ENCODE assay signal across 8 cellular contexts in genomic region chrX:155216940-155217450, GRCh38. TPM values are rescaled to one million over a fixed set of nuclear protein-coding genes. Genes with fewer than 3 reads are reported as not detected.
A peak's percentile ranks its signal among the peaks of the same experiment; 100 is the strongest.
DNase-seq lines count a peak whose midpoint lies in the region; ATAC-seq and TF ChIP-seq lines count a peak whose summit lies in the region.

No MANE protein-coding gene starts in this region.

- DNase-seq in GM12865 (ENCODE audit: low read depth) (peak; percentile 23), RPMI8226 (peak; percentile 36), epithelial cell of prostate (ENCODE audit: low read depth, low spot score) (no peak), osteocyte (ENCODE audit: extremely low spot score, unreplicated experiment) (no peak), amniotic stem cell (lab: John Stamatoyannopoulos, UW) (no peak)
- DNase-seq in activated CD8-positive, alpha-beta memory T cell treated with anti-CD3 and anti-CD28 coated beads, Interleukin-2, amount 50 U/mL, for 4 hours: no peak

- peak overlapping the region; percentile 70 for H3K27ac ChIP-seq in ACC112 (ENCODE audit: low read depth, low read length)
- peak overlapping the region; percentile 49 for H3K27ac ChIP-seq in epithelial cell of prostate

- peaks cover 5% of the 10 kb centered on the region; the same call in 1 of the 2 replicates for H3K36me3 ChIP-seq in ACC112 (ENCODE audit: insufficient read depth, low read length)

- H3K4me1 ChIP-seq in ACC112 (ENCODE audit: control insufficient read depth, insufficient read depth, low read length, unreplicated experiment): peaks cover 18% of the 10 kb centered on the region

- H3K36me3 Mint-ChIP-seq in osteocyte (ENCODE audit: unreplicated experiment): no peaks in the 10 kb centered on the region

- H3K4me3 Mint-ChIP-seq in osteocyte (ENCODE audit: unreplicated experiment): peak overlapping the region; percentile 79

- peaks cover 30% of the 10 kb centered on the region for H3K79me2 ChIP-seq in ACC112 (ENCODE audit: control insufficient read depth, insufficient read depth, low read length, unreplicated experiment)

- H3K4me1 Mint-ChIP-seq in osteocyte (ENCODE audit: unreplicated experiment): peaks cover 17% of the 10 kb centered on the region

- H3K27me3 Mint-ChIP-seq in osteocyte (ENCODE audit: unreplicated experiment): no peaks in the 10 kb centered on the region

- peak overlapping the region; percentile 77 for H3K27ac Mint-ChIP-seq in osteocyte (ENCODE audit: unreplicated experiment)

- H3K9me3 Mint-ChIP-seq in osteocyte (ENCODE audit: unreplicated experiment): peaks cover 7% of the 10 kb centered on the region

- no peak for TF ChIP-seq CTCF in GM12865 (IDR thresholded peaks at IDR 0.05; ENCODE audit: insufficient read depth, low read depth, low read length, missing control alignments)
- no peak for TF ChIP-seq CTCF in osteocyte (IDR thresholded peaks at IDR 0.05)

- H3K27me3 ChIP-seq in ACC112 (ENCODE audit: insufficient read depth, low read length): no peaks in the 10 kb centered on the region

- H3K4me3 ChIP-seq in ACC112 (ENCODE audit: low read depth, low read length): peak overlapping the region; percentile 98
- peak overlapping the region; percentile 81 for H3K4me3 ChIP-seq in GM12865 (ENCODE audit: low read depth, low read length)

- no peak for ATAC-seq in GM21576 (IDR thresholded peaks at IDR 0.05; ENCODE audit: unreplicated experiment)

- H2AFZ ChIP-seq in ACC112 (ENCODE audit: low read length, unreplicated experiment): no peak overlapping the region

RNA-seq across cellular contexts. Expression of gene VBP1, which starts 0.7 kb away (rescaled TPM):
- 34.8 and 41.2 TPM in 2 replicates for total RNA-seq in osteocyte

RNA-seq across cellular contexts. Expression of gene RAB39B, which starts 47.3 kb away (rescaled TPM):
- 2.6 and 3.0 TPM in 2 replicates for total RNA-seq in osteocyte

Comparison
In these comparisons a context has a peak if more than half of its experiments do, and no peak if none do; other contexts are left out.
1. DNase-seq: peak in GM12865 (single experiment) and RPMI8226 (single experiment); none in epithelial cell of prostate (single experiment), osteocyte (single experiment), amniotic stem cell (single experiment) and activated CD8-positive, alpha-beta memory T cell treated with anti-CD3 and anti-CD28 coated beads, Interleukin-2, amount 50 U/mL, for 4 hours (single experiment).